ENCODE assay signal across 24 cellular contexts in genomic region chr10:77413231-77413630, GRCh38.
"Had no signal": no experiment of that assay in that cellular context is flagged by ENCODE, and none has a peak within 500 bp of the region (broad histone marks: within the 10 kb centered on the region; RNA-seq: fewer than 3 reads in every experiment).

No MANE protein-coding gene starts in this region.

- H3K9me3 ChIP-seq: adrenal gland, left ventricle myocardium inferior, prostate gland, right atrium auricular region, thyroid gland had no signal

- H3K36me3 ChIP-seq: adrenal gland, left ventricle myocardium inferior, prostate gland, right atrium auricular region, thyroid gland had no signal

- DNase-seq: activated B cell treated with CpG ODN at 0.5 μM for 24 hours; activated CD4-positive, alpha-beta T cell treated with anti-CD3 and anti-CD28 coated beads for 36 hours; activated CD4-positive, alpha-beta T cell treated with anti-CD3 and anti-CD28 coated beads, Interleukin-2, amount 50 U/mL, for 4 hours; activated CD8-positive, alpha-beta memory T cell treated with anti-CD3 and anti-CD28 coated beads for 24 hours; activated CD8-positive, alpha-beta memory T cell treated with anti-CD3 and anti-CD28 coated beads, Interleukin-2, amount 50 U/mL, for 4 hours; activated naive CD4-positive, alpha-beta T cell; activated T-cell treated with anti-CD3 and anti-CD28 coated beads, Interleukin-2, amount 50 U/mL, for 24 hours; adrenal gland; cerebellar nuclear complex; foreskin melanocyte; hypothalamus; left ventricle myocardium inferior; mammary epithelial cell; natural killer cell; stimulated activated CD4-positive, alpha-beta T cell treated with anti-CD3 and anti-CD28 coated beads, Interleukin-4, amount 100 ng/mL, for 24 hours; stimulated activated naive CD4-positive, alpha-beta T cell treated with Interleukin-2 at 50 U/mL for 16 hours; T-helper 1 cell; T-helper 9 cell; thyroid gland had no signal

- H3K4me1 ChIP-seq: adrenal gland, left ventricle myocardium inferior, prostate gland, right atrium auricular region had no signal

- H3K4me3 Mint-ChIP-seq: activated B cell treated with CpG ODN at 0.5 μM for 24 hours; activated CD4-positive, alpha-beta T cell treated with anti-CD3 and anti-CD28 coated beads for 36 hours; activated naive CD8-positive, alpha-beta T cell; activated T-cell treated with anti-CD3 and anti-CD28 coated beads, Interleukin-2, amount 50 U/mL, for 24 hours; activated T-helper 17 cell treated with anti-CD3 and anti-CD28 coated beads, Interleukin-2, amount 50 U/mL, for 72 hours; mesothelial cell of epicardium; natural killer cell had no signal

- ATAC-seq: activated CD4-positive, alpha-beta T cell treated with anti-CD3 and anti-CD28 coated beads for 36 hours; activated T-helper 17 cell treated with anti-CD3 and anti-CD28 coated beads, Interleukin-2, amount 50 U/mL, for 72 hours; natural killer cell had no signal

- H3K9me3 Mint-ChIP-seq: activated B cell treated with CpG ODN at 0.5 μM for 24 hours; activated T-cell treated with anti-CD3 and anti-CD28 coated beads, Interleukin-2, amount 50 U/mL, for 24 hours; activated T-helper 17 cell treated with anti-CD3 and anti-CD28 coated beads, Interleukin-2, amount 50 U/mL, for 72 hours; mesothelial cell of epicardium; natural killer cell had no signal

- H3K27ac ChIP-seq: adrenal gland, left ventricle myocardium inferior, right atrium auricular region, thyroid gland had no signal

- H3K36me3 Mint-ChIP-seq: activated naive CD8-positive, alpha-beta T cell; mesothelial cell of epicardium; natural killer cell had no signal

- H3K27ac Mint-ChIP-seq: activated B cell treated with CpG ODN at 0.5 μM for 24 hours; activated CD4-positive, alpha-beta T cell treated with anti-CD3 and anti-CD28 coated beads for 36 hours; activated naive CD8-positive, alpha-beta T cell; activated T-cell treated with anti-CD3 and anti-CD28 coated beads, Interleukin-2, amount 50 U/mL, for 24 hours; activated T-helper 17 cell treated with anti-CD3 and anti-CD28 coated beads, Interleukin-2, amount 50 U/mL, for 72 hours; mesothelial cell of epicardium; natural killer cell had no signal

- H3K27me3 ChIP-seq: right atrium auricular region, thyroid gland had no signal

- H3K27me3 Mint-ChIP-seq: activated CD4-positive, alpha-beta T cell treated with anti-CD3 and anti-CD28 coated beads for 36 hours had no signal

- H3K4me3 ChIP-seq: adrenal gland, left ventricle myocardium inferior, prostate gland, right atrium auricular region, thyroid gland had no signal

- H3K4me1 Mint-ChIP-seq: activated B cell treated with CpG ODN at 0.5 μM for 24 hours; activated CD4-positive, alpha-beta T cell treated with anti-CD3 and anti-CD28 coated beads for 36 hours; activated T-helper 17 cell treated with anti-CD3 and anti-CD28 coated beads, Interleukin-2, amount 50 U/mL, for 72 hours; natural killer cell had no signal
